ENCODE assay signal across 7 cellular contexts in the genomic region with DNA sequence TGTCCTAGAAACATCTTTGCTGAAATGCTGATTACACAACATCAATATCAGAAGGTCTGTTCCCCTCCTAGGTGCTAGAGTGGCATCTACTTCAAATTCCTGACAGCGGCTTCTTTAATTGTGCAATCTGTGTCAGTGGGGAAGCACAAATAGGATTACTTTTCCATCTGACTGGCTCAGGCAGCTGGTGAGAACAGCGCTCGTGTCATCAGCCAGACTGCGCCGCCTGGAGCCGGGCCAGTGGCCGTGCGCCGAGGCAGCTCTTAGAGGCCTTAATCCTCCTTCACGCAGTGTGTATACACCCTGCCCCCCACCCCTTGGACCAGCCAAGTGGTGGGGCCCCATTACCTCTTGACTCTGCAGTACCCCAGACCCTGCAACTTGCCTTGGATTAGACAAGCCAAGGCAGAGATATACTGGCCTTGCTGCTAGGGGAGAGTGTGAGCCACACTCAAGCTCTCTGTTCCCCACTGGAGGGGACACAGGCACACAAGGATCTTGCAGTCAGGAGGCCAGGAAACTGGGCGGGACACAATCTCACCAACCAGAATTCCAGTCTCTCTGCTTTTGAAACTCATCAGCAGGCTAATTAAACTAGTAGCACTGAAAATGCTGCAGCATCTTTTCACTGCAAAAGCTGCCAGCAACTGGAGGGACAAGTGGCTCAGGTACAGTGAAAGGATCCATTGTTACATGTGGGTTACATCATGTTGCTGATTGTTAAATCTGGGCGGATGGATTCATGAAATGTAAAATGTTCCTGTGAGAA. TPM values are rescaled to one million over a fixed set of nuclear protein-coding genes. Genes with fewer than 3 reads are reported as not detected.
DNase-seq lines count a peak whose midpoint lies in the region; TF ChIP-seq lines count a peak whose summit lies in the region.

No MANE protein-coding gene starts in this region.

- H4K20me1 ChIP-seq in MM.1S (ENCODE audit: insufficient read depth, low read length), result peaks cover 88% of the 10 kb centered on the region

- H3K9me3 ChIP-seq in right atrium auricular region (no peaks in the 10 kb centered on the region), MM.1S (replicated peaks; ENCODE audit: insufficient read depth, low read length) (no peaks in the 10 kb centered on the region)

- peaks cover 11% of the 10 kb centered on the region for H3F3A ChIP-seq in MM.1S (ENCODE audit: insufficient read depth, low read length)

- no peak overlapping the region for H3K4me3 ChIP-seq in right atrium auricular region
- H3K4me3 ChIP-seq in MM.1S (ENCODE audit: low read length), result no peak overlapping the region

- TF ChIP-seq CTCF in right atrium auricular region (IDR thresholded peaks at IDR 0.05), result peak in 1 of 2 donors; percentile 31
- no peak for TF ChIP-seq CTCF in MM.1S (IDR thresholded peaks at IDR 0.05; ENCODE audit: low read length)

- H3K27me3 ChIP-seq in right atrium auricular region, result no peaks in the 10 kb centered on the region
- no peaks in the 10 kb centered on the region for H3K27me3 ChIP-seq in MM.1S (replicated peaks; ENCODE audit: insufficient read depth, low read length)

- no peaks in the 10 kb centered on the region for H3K9me2 ChIP-seq in MM.1S (replicated peaks; ENCODE audit: insufficient read depth, low read length)

- no peak overlapping the region for H3K9ac ChIP-seq in MM.1S (ENCODE audit: low read length)

- H3K36me3 ChIP-seq in right atrium auricular region (no peaks in the 10 kb centered on the region), MM.1S (replicated peaks; ENCODE audit: insufficient read depth, low read length) (no peaks in the 10 kb centered on the region)

- H3K79me2 ChIP-seq in MM.1S (ENCODE audit: low read length), result peaks cover 100% of the 10 kb centered on the region

- no peak overlapping the region for H3K4me2 ChIP-seq in MM.1S (ENCODE audit: low read depth, low read length)

- H3K27ac ChIP-seq in right atrium auricular region (peak overlapping the region; percentile 72 to 76), MM.1S (ENCODE audit: low read length) (no peak overlapping the region)

- H2AFZ ChIP-seq in MM.1S (ENCODE audit: low read length), result no peak overlapping the region

- H3K4me1 ChIP-seq in right atrium auricular region (peaks cover 0 to 100% of the 10 kb centered on the region in 2 donors), MM.1S (ENCODE audit: low read length) (peaks cover 58% of the 10 kb centered on the region)

- DNase-seq in GM04503 (ENCODE audit: low read depth) (peak; percentile 55), NCI-H2107 treated with DMSO at 0.1 percent for 48 hours (lab: John Stamatoyannopoulos, UW; ENCODE audit: unreplicated experiment) (peak; percentile 73), amygdala (lab: John Stamatoyannopoulos, UW) (peak in 54 of 56 donors; percentile 11 to 85 (median 61)), right atrium auricular region (ENCODE audit: low spot score) (peak; percentile 94), putamen (ENCODE audit: low spot score) (peak; percentile 76), MM.1S (no peak)
- DNase-seq in activated CD4-positive, alpha-beta T cell treated with anti-CD3 and anti-CD28 coated beads for 4 hours, result no peak

RNA-seq across cellular contexts. Expression of gene EPHX3, which starts 48.9 kb away (rescaled TPM):
- total RNA-seq in right atrium auricular region, result under 1 TPM; 0.52 to 0.63 TPM

RNA-seq across cellular contexts. Expression of gene BRD4, which starts 51.2 kb away (rescaled TPM):
- 10 to 100 TPM; 23.6 to 41.0 TPM for total RNA-seq in right atrium auricular region

Comparison
In these comparisons a context has a peak if more than half of its experiments do, and no peak if none do; other contexts are left out.
1. DNase-seq: peak in GM04503 (single experiment), NCI-H2107 treated with DMSO at 0.1 percent for 48 hours (single experiment), amygdala (54 of 56), right atrium auricular region (single experiment) and putamen (single experiment); none in MM.1S (single experiment) and activated CD4-positive, alpha-beta T cell treated with anti-CD3 and anti-CD28 coated beads for 4 hours (0 of 2).